11 cellular contexts compared by ENCODE assay signal in the genomic region with DNA sequence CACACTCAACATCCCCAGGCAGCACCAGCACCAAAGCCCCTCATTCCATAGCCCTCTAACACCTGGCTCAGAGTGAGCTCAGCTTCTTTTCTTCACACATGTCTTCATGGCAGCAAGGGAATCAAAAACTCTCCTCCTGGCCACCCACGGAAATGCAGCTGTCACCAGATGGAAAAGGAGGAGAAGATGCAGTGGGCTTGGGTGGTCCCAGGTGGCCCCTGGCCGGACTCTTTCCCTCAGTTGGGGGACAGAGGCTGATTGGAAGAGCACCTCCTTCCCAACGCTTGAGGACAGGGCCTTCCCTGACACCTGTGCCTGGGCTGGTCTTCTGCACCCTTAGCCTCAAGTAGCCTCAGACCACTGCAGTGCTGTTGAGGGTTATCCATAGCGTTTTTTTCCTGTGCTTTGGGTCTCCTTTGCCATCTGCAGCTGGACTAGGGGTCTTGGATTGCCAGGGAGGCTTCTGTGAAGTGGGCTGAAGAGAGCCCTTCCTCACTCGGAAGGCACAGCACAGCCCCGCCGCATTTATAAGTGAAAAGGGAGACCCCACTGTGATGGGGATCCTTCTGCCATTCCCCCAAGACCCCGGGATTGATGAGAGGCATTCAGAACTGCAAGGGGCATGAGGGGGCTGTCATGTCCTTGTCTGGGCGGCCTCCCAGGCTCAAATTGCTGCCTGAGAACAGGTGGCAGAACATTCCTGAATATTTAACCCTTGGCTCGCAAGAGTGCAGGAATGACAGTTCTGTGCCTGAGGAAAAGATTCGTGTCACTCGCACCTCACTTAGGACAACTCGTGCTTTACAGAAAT.
DNase-seq lines count a peak whose midpoint lies in the region; ATAC-seq, FAIRE-seq and TF ChIP-seq lines count a peak whose summit lies in the region.
"Had no signal": no experiment of that assay in that cellular context is flagged by ENCODE, and none has a peak within 500 bp of the region (broad histone marks: within the 10 kb centered on the region; RNA-seq: fewer than 3 reads in every experiment).

No MANE protein-coding gene starts in this region.

- H3K27me3 ChIP-seq in H1 (replicated peaks in 1 of 4; ENCODE audit: control insufficient read depth in 3 of 4, extremely low read depth in 1 of 4, insufficient read depth in 3 of 4, low read length in 3 of 4): no peaks in the 10 kb centered on the region; a peak in 2 of 7 replicates
- H3K27me3 ChIP-seq: transverse colon had no signal

- H3K79me2 ChIP-seq in H1 (ENCODE audit: control insufficient read depth in 1 of 2, insufficient read depth in 2 of 2, low read length in 2 of 2): no peaks in the 10 kb centered on the region

- no peak overlapping the region for H2AFZ ChIP-seq in H1 (ENCODE audit: low read length)

- no peak overlapping the region for H3K27ac ChIP-seq in H1 (ENCODE audit: low read depth, low read length)

- TF ChIP-seq RAD21 in H1 (IDR thresholded peaks at IDR 0.05 in 1 of 2, conservative IDR thresholded peaks at IDR 0.05 in 1 of 2; ENCODE audit: low read depth in 2 of 2, low read length in 2 of 2): no peak; a peak in 1 of 4 replicates

- no peak for TF ChIP-seq POLR2A in H1 (IDR thresholded peaks at IDR 0.05; ENCODE audit: control extremely low read depth in 1 of 2, low read depth in 2 of 2, low read length in 2 of 2)

- no peak overlapping the region for H2BK20ac ChIP-seq in H1 (ENCODE audit: low read length)

- CTCF ChIA-PET in activated CD4-positive, alpha-beta T cell treated with anti-CD3 and anti-CD28 coated beads, Interleukin-2, amount 10 ng/mL, durations not matched to agents 7 days and 5 days (lab: Charles Lee): interaction anchor here (1.4 to 4.0 kb wide), 4 partner anchors 9 to 72 kb away, joined by 3 to 39 read pairs (median 18); no protein-coding TSS in a partner anchor
- CTCF ChIA-PET in activated CD4-positive, alpha-beta memory T cell treated with anti-CD3 and anti-CD28 coated beads for 36 hours (lab: Charles Lee): no interaction called here
- CTCF ChIA-PET in H1 (lab: Charles Lee; ENCODE audit: partially characterized antibody): interaction anchor here (1.0 to 1.2 kb wide), 2 partner anchors 21 to 127 kb away, joined by 3 read pairs; no protein-coding TSS in a partner anchor

- 0 out of 2 replicates have a peak overlapping the region, but pooled peaks have one; percentile 4 for H3K18ac ChIP-seq in H1 (ENCODE audit: extremely low read depth, low read length)

- no peak overlapping the region for H2BK120ac ChIP-seq in H1 (replicated peaks; ENCODE audit: low read depth, low read length)

- TF ChIP-seq EP300 in H1 (IDR thresholded peaks at IDR 0.05; ENCODE audit: borderline replicate concordance in 1 of 2, low read depth in 2 of 2, low read length in 2 of 2): no peak

- H2BK12ac ChIP-seq in H1 (ENCODE audit: low read depth, low read length): peak overlapping the region; percentile 85; the same call in 1 of the 2 replicates

- DNase-seq in activated CD4-positive, alpha-beta T cell treated with anti-CD3 and anti-CD28 coated beads, Interleukin-2, amount 10 ng/mL, durations not matched to agents 7 days and 5 days: no peak
- DNase-seq in activated CD4-positive, alpha-beta T cell treated with anti-CD3 and anti-CD28 coated beads for 4 hours: no peak
- peak; percentile 11 for DNase-seq in activated CD4-positive, alpha-beta memory T cell treated with anti-CD3 and anti-CD28 coated beads for 36 hours
- DNase-seq in H1 (ENCODE audit: low read depth in 1 of 2, low spot score in 2 of 2): no peak
- no peak for DNase-seq in stimulated activated naive B cell treated with anti-CD40 and anti-IgM and Interleukin-4, amounts not matched to agents 10 μg/mL and 1 μg/mL and 100 μg/mL, for 72 hours
- no peak for DNase-seq in NCI-H524 (lab: John Stamatoyannopoulos, UW)
- no peak for DNase-seq in NCI-H2227 (lab: John Stamatoyannopoulos, UW; ENCODE audit: unreplicated experiment)
- DNase-seq: NCI-H1092 treated with DMSO at 0.1 percent for 48 hours had no signal

- H3K27ac Mint-ChIP-seq in activated CD4-positive, alpha-beta T cell treated with anti-CD3 and anti-CD28 coated beads, Interleukin-2, amount 10 ng/mL, durations not matched to agents 7 days and 5 days: peak overlapping the region; percentile 95
- H3K27ac Mint-ChIP-seq in activated CD4-positive, alpha-beta memory T cell treated with anti-CD3 and anti-CD28 coated beads for 36 hours: peak overlapping the region; percentile 92
- peak overlapping the region; percentile 96 for H3K27ac Mint-ChIP-seq in stimulated activated naive B cell treated with anti-CD40 and anti-IgM and Interleukin-4, amounts not matched to agents 10 μg/mL and 1 μg/mL and 100 μg/mL, for 72 hours

- FAIRE-seq in H1 (lab: Jason Lieb, UNC): no peak
- FAIRE-seq: A204.1 had no signal

- H3K9ac ChIP-seq in H1 (replicated peaks in 1 of 4; ENCODE audit: extremely low read depth in 1 of 4, low read depth in 3 of 4, low read length in 3 of 4): no peak overlapping the region

- no peaks in the 10 kb centered on the region for H3K27me3 Mint-ChIP-seq in activated CD4-positive, alpha-beta T cell treated with anti-CD3 and anti-CD28 coated beads, Interleukin-2, amount 10 ng/mL, durations not matched to agents 7 days and 5 days
- H3K27me3 Mint-ChIP-seq in activated CD4-positive, alpha-beta memory T cell treated with anti-CD3 and anti-CD28 coated beads for 36 hours: no peaks in the 10 kb centered on the region
- no peaks in the 10 kb centered on the region for H3K27me3 Mint-ChIP-seq in stimulated activated naive B cell treated with anti-CD40 and anti-IgM and Interleukin-4, amounts not matched to agents 10 μg/mL and 1 μg/mL and 100 μg/mL, for 72 hours

- no peak overlapping the region for H3K23ac ChIP-seq in H1 (ENCODE audit: insufficient read length)

- no peak overlapping the region for H4K8ac ChIP-seq in H1 (ENCODE audit: extremely low read depth, insufficient read depth, low read length)

- intact Hi-C loops in activated CD4-positive, alpha-beta memory T cell treated with anti-CD3 and anti-CD28 coated beads for 36 hours (cut with micrococcal nuclease): loop anchor here (1.0 kb wide), 2 partner anchors 10 to 30 kb away; no protein-coding TSS in a partner anchor

- POLR2A ChIA-PET in activated CD4-positive, alpha-beta T cell treated with anti-CD3 and anti-CD28 coated beads, Interleukin-2, amount 10 ng/mL, durations not matched to agents 7 days and 5 days (lab: Charles Lee): interaction anchor here (1.1 kb wide), 1 partner anchor 197 kb away, joined by 4 read pairs; no protein-coding TSS in a partner anchor
- POLR2A ChIA-PET in activated CD4-positive, alpha-beta memory T cell treated with anti-CD3 and anti-CD28 coated beads for 36 hours (lab: Charles Lee): interaction anchor here (1.0 to 4.6 kb wide), 3 partner anchors 11 to 46 kb away, joined by 4 to 39 read pairs (median 6); no protein-coding TSS in a partner anchor
- POLR2A ChIA-PET in H1 (lab: Charles Lee; ENCODE audit: partially characterized antibody): interaction anchor here (0.9 kb wide), 1 partner anchor 39 kb away, joined by 3 read pairs; no protein-coding TSS in a partner anchor

- ATAC-seq in stimulated activated naive B cell treated with anti-CD40 and anti-IgM and Interleukin-4, amounts not matched to agents 10 μg/mL and 1 μg/mL and 100 μg/mL, for 72 hours (replicated peaks): no peak
- no peak for ATAC-seq in HG02798 (IDR thresholded peaks at IDR 0.05; ENCODE audit: poor library complexity, unreplicated experiment)

- peaks cover 2% of the 10 kb centered on the region; the same call in 1 of the 2 replicates for H3K23me2 ChIP-seq in H1 (ENCODE audit: low read depth, low read length)

- H3K9me3 ChIP-seq in H1 (ENCODE audit: insufficient read depth in 2 of 2, low read depth in 1 of 2, low read length in 1 of 2): no peaks in the 10 kb centered on the region
- H3K9me3 ChIP-seq: transverse colon had no signal

- H3K36me3 ChIP-seq in H1 (ENCODE audit: control insufficient read depth in 2 of 4, insufficient read depth in 4 of 4, low read length in 3 of 4): no peaks in the 10 kb centered on the region
- H3K36me3 ChIP-seq: transverse colon had no signal

- H4K91ac ChIP-seq in H1 (replicated peaks; ENCODE audit: insufficient read length, low read length): no peak overlapping the region

- WGBS in H1 (ENCODE audit: extremely low coverage in 1 of 2, insufficient coverage in 1 of 2, insufficient read length in 1 of 2, insufficient replicate concordance in 2 of 2, low coverage in 1 of 2, low lambda C conversion rate in 2 of 2, missing lambda C conversion rate in 1 of 2), 2 experiments: 80% methylated on average over 13 of the region's 13 CpGs; no CpG with 5 or more reads in 1 of the 2 experiments

- peak in 1 of 3 experiments; percentile 8; a peak in 1 of 4 replicates for TF ChIP-seq CTCF in H1 (IDR thresholded peaks at IDR 0.05; ENCODE audit: control extremely low read depth in 1 of 3, insufficient read depth in 1 of 3, low read depth in 1 of 3, low read length in 3 of 3)

- no peak overlapping the region for H3K14ac ChIP-seq in H1 (ENCODE audit: insufficient read length)

- peaks cover 15% of the 10 kb centered on the region for H3K36me3 Mint-ChIP-seq in activated CD4-positive, alpha-beta T cell treated with anti-CD3 and anti-CD28 coated beads, Interleukin-2, amount 10 ng/mL, durations not matched to agents 7 days and 5 days (ENCODE audit: low read depth)
- peaks cover 2% of the 10 kb centered on the region for H3K36me3 Mint-ChIP-seq in activated CD4-positive, alpha-beta memory T cell treated with anti-CD3 and anti-CD28 coated beads for 36 hours
- peaks cover 5 to 14% of the 10 kb centered on the region in 2 donors for H3K36me3 Mint-ChIP-seq in stimulated activated naive B cell treated with anti-CD40 and anti-IgM and Interleukin-4, amounts not matched to agents 10 μg/mL and 1 μg/mL and 100 μg/mL, for 72 hours

- no peaks in the 10 kb centered on the region for H3K9me3 Mint-ChIP-seq in activated CD4-positive, alpha-beta T cell treated with anti-CD3 and anti-CD28 coated beads, Interleukin-2, amount 10 ng/mL, durations not matched to agents 7 days and 5 days
- no peaks in the 10 kb centered on the region for H3K9me3 Mint-ChIP-seq in activated CD4-positive, alpha-beta memory T cell treated with anti-CD3 and anti-CD28 coated beads for 36 hours
- H3K9me3 Mint-ChIP-seq in stimulated activated naive B cell treated with anti-CD40 and anti-IgM and Interleukin-4, amounts not matched to agents 10 μg/mL and 1 μg/mL and 100 μg/mL, for 72 hours: no peaks in the 10 kb centered on the region

- no peaks in the 10 kb centered on the region for H4K20me1 ChIP-seq in H1 (replicated peaks in 1 of 2; ENCODE audit: control insufficient read depth in 1 of 2, insufficient read depth in 2 of 2, low read length in 2 of 2)

- H2BK5ac ChIP-seq in H1 (ENCODE audit: low read depth, low read length): no peak overlapping the region

- no peaks in the 10 kb centered on the region for H3K79me1 ChIP-seq in H1 (ENCODE audit: low read depth, low read length)

- H3K4me3 Mint-ChIP-seq in activated CD4-positive, alpha-beta T cell treated with anti-CD3 and anti-CD28 coated beads, Interleukin-2, amount 10 ng/mL, durations not matched to agents 7 days and 5 days: peak overlapping the region; percentile 81
- H3K4me3 Mint-ChIP-seq in activated CD4-positive, alpha-beta memory T cell treated with anti-CD3 and anti-CD28 coated beads for 36 hours: no peak overlapping the region
- H3K4me3 Mint-ChIP-seq in stimulated activated naive B cell treated with anti-CD40 and anti-IgM and Interleukin-4, amounts not matched to agents 10 μg/mL and 1 μg/mL and 100 μg/mL, for 72 hours: peak overlapping the region; percentile 10 to 66

- H2BK15ac ChIP-seq in H1 (ENCODE audit: low read length): peak overlapping the region; percentile 61; the same call in 1 of the 2 replicates

- H3K4me2 ChIP-seq in H1 (ENCODE audit: insufficient read depth in 1 of 2, low read depth in 2 of 2, low read length in 2 of 2): no peak overlapping the region; a peak in 1 of 4 replicates

- H3K4me1 Mint-ChIP-seq in activated CD4-positive, alpha-beta T cell treated with anti-CD3 and anti-CD28 coated beads, Interleukin-2, amount 10 ng/mL, durations not matched to agents 7 days and 5 days: peaks cover 77% of the 10 kb centered on the region
- peaks cover 51% of the 10 kb centered on the region for H3K4me1 Mint-ChIP-seq in activated CD4-positive, alpha-beta memory T cell treated with anti-CD3 and anti-CD28 coated beads for 36 hours (ENCODE audit: low read depth)
- H3K4me1 Mint-ChIP-seq in stimulated activated naive B cell treated with anti-CD40 and anti-IgM and Interleukin-4, amounts not matched to agents 10 μg/mL and 1 μg/mL and 100 μg/mL, for 72 hours: peaks cover 40 to 72% of the 10 kb centered on the region in 2 donors

- no peak overlapping the region for H3K4ac ChIP-seq in H1 (replicated peaks; ENCODE audit: insufficient read length, low read depth, low read length)

- no peak overlapping the region for H3K56ac ChIP-seq in H1 (replicated peaks; ENCODE audit: insufficient read length, low read depth, low read length)

- H3K4me3 ChIP-seq in H1 (ENCODE audit: extremely low read depth in 1 of 4, insufficient read depth in 2 of 4, low read depth in 3 of 4, low read length in 4 of 4): no peak overlapping the region
- H3K4me3 ChIP-seq: transverse colon had no signal

- peaks cover 0 to 15% (median 6%) of the 10 kb centered on the region in 4 experiments; a peak in 5 of 7 replicates for H3K4me1 ChIP-seq in H1 (replicated peaks in 1 of 4; ENCODE audit: control insufficient read depth in 3 of 4, insufficient read depth in 4 of 4, low read length in 3 of 4)

- H2AK5ac ChIP-seq in H1 (ENCODE audit: low read depth, low read length): 0 out of 2 replicates have a peak overlapping the region, but pooled peaks have one; percentile 15

- no peak overlapping the region for H4K5ac ChIP-seq in H1 (ENCODE audit: insufficient read length, low read depth, low read length)
